In genomic region chrX:44072631-44073030, GRCh38 we compare ENCODE assay signal across 14 cellular contexts.
DNase-seq lines count a peak whose midpoint lies in the region; ATAC-seq and TF ChIP-seq lines count a peak whose summit lies in the region.
"Had no signal": no experiment of that assay in that cellular context is flagged by ENCODE, and none has a peak within 500 bp of the region (broad histone marks: within the 10 kb centered on the region; RNA-seq: fewer than 3 reads in every experiment).

No MANE protein-coding gene starts in this region.

- ATAC-seq in GM21576 (IDR thresholded peaks at IDR 0.05; ENCODE audit: unreplicated experiment) (no peak), sciatic nerve (no peak)

- peak; percentile 11 for DNase-seq in EL
- peak; percentile 86 for DNase-seq in M059J (ENCODE audit: low read depth)
- DNase-seq in astrocyte of the spinal cord (ENCODE audit: low read depth, low spot score): peak; percentile 1
- peak; percentile 44 for DNase-seq in renal cortical epithelial cell (ENCODE audit: low read depth)
- DNase-seq in HuH-7 (ENCODE audit: low spot score): no peak
- DNase-seq in sciatic nerve (ENCODE audit: low spot score): no peak
- DNase-seq: BE2C; Calu3; CD4-positive, alpha-beta memory T cell; NCI-H187; NCI-H510A; NCI-H82; Right ventricle myocardium superior had no signal

- TF ChIP-seq CTCF in astrocyte of the spinal cord (IDR thresholded peaks at IDR 0.05; ENCODE audit: low read depth, low read length): no peak

- no peak overlapping the region for H3K4me3 ChIP-seq in astrocyte of the spinal cord (ENCODE audit: low read depth, low read length)

- in situ Hi-C loops in astrocyte of the spinal cord (cut with HindIII; ENCODE audit: low sequenced_read_pairs): no loop called here

- intact Hi-C loops in sciatic nerve (cut with DNase I): no loop called here

Comparison
In these comparisons a context has a peak if more than half of its experiments do, and no peak if none do; other contexts are left out.
1. DNase-seq: peak in EL (single experiment), M059J (single experiment), astrocyte of the spinal cord (single experiment) and renal cortical epithelial cell (single experiment); none in HuH-7 (single experiment) and sciatic nerve (single experiment).